In the genomic region with DNA sequence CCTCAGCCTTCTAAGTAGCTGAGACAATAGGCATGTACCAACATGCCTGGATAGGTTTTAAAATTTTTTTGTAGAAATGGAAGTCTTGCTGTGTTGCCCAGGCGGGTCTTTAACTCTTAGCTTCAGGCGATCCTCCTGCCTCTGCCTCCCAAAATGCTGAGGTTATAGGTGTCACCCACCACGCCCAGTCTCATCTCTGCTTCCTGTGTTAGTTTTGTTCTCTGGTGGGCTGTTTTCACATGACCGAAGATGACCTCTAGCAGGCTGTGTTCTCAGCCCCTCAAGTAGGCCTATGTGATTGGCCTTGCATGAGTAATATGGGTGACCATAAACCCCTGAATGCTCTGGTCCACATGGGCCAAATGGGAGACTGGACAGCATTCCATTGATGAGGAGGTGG, we compare ENCODE assay signal across 1 cellular context.
TF ChIP-seq lines count a peak whose summit lies in the region.

No MANE protein-coding gene starts in this region.

TF ChIP-seq in GM23338, 12 proteins besides CTCF, POLR2A, EP300 and RAD21 (continued from another document):
- TF ChIP-seq, protein P1, sequence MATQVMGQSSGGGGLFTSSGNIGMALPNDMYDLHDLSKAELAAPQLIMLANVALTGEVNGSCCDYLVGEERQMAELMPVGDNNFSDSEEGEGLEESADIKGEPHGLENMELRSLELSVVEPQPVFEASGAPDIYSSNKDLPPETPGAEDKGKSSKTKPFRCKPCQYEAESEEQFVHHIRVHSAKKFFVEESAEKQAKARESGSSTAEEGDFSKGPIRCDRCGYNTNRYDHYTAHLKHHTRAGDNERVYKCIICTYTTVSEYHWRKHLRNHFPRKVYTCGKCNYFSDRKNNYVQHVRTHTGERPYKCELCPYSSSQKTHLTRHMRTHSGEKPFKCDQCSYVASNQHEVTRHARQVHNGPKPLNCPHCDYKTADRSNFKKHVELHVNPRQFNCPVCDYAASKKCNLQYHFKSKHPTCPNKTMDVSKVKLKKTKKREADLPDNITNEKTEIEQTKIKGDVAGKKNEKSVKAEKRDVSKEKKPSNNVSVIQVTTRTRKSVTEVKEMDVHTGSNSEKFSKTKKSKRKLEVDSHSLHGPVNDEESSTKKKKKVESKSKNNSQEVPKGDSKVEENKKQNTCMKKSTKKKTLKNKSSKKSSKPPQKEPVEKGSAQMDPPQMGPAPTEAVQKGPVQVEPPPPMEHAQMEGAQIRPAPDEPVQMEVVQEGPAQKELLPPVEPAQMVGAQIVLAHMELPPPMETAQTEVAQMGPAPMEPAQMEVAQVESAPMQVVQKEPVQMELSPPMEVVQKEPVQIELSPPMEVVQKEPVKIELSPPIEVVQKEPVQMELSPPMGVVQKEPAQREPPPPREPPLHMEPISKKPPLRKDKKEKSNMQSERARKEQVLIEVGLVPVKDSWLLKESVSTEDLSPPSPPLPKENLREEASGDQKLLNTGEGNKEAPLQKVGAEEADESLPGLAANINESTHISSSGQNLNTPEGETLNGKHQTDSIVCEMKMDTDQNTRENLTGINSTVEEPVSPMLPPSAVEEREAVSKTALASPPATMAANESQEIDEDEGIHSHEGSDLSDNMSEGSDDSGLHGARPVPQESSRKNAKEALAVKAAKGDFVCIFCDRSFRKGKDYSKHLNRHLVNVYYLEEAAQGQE (IDR thresholded peaks at IDR 0.05; ENCODE audit: unreplicated experiment), result no peak
- TF ChIP-seq ZNF114 (CRISPR knock-in tag; IDR thresholded peaks at IDR 0.05), result no peak
- TF ChIP-seq JUNB (IDR thresholded peaks at IDR 0.05; ENCODE audit: unreplicated experiment), result no peak
- TF ChIP-seq, protein P2, sequence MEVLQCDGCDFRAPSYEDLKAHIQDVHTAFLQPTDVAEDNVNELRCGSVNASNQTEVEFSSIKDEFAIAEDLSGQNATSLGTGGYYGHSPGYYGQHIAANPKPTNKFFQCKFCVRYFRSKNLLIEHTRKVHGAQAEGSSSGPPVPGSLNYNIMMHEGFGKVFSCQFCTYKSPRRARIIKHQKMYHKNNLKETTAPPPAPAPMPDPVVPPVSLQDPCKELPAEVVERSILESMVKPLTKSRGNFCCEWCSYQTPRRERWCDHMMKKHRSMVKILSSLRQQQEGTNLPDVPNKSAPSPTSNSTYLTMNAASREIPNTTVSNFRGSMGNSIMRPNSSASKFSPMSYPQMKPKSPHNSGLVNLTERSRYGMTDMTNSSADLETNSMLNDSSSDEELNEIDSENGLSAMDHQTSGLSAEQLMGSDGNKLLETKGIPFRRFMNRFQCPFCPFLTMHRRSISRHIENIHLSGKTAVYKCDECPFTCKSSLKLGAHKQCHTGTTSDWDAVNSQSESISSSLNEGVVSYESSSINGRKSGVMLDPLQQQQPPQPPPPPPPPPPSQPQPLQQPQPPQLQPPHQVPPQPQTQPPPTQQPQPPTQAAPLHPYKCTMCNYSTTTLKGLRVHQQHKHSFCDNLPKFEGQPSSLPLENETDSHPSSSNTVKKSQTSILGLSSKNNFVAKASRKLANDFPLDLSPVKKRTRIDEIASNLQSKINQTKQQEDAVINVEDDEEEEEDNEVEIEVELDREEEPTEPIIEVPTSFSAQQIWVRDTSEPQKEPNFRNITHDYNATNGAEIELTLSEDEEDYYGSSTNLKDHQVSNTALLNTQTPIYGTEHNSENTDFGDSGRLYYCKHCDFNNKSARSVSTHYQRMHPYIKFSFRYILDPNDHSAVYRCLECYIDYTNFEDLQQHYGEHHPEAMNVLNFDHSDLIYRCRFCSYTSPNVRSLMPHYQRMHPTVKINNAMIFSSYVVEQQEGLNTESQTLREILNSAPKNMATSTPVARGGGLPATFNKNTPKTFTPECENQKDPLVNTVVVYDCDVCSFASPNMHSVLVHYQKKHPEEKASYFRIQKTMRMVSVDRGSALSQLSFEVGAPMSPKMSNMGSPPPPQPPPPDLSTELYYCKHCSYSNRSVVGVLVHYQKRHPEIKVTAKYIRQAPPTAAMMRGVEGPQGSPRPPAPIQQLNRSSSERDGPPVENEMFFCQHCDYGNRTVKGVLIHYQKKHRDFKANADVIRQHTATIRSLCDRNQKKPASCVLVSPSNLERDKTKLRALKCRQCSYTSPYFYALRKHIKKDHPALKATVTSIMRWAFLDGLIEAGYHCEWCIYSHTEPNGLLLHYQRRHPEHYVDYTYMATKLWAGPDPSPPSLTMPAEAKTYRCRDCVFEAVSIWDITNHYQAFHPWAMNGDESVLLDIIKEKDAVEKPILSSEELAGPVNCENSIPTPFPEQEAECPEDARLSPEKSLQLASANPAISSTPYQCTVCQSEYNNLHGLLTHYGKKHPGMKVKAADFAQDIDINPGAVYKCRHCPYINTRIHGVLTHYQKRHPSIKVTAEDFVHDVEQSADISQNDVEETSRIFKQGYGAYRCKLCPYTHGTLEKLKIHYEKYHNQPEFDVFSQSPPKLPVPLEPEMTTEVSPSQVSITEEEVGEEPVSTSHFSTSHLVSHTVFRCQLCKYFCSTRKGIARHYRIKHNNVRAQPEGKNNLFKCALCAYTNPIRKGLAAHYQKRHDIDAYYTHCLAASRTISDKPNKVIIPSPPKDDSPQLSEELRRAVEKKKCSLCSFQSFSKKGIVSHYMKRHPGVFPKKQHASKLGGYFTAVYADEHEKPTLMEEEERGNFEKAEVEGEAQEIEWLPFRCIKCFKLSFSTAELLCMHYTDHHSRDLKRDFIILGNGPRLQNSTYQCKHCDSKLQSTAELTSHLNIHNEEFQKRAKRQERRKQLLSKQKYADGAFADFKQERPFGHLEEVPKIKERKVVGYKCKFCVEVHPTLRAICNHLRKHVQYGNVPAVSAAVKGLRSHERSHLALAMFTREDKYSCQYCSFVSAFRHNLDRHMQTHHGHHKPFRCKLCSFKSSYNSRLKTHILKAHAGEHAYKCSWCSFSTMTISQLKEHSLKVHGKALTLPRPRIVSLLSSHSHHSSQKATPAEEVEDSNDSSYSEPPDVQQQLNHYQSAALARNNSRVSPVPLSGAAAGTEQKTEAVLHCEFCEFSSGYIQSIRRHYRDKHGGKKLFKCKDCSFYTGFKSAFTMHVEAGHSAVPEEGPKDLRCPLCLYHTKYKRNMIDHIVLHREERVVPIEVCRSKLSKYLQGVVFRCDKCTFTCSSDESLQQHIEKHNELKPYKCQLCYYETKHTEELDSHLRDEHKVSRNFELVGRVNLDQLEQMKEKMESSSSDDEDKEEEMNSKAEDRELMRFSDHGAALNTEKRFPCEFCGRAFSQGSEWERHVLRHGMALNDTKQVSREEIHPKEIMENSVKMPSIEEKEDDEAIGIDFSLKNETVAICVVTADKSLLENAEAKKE (CRISPR knock-in tag; IDR thresholded peaks at IDR 0.05), result no peak
- TF ChIP-seq EZH2phosphoT487 (IDR thresholded peaks at IDR 0.05; ENCODE audit: unreplicated experiment), result no peak
- TF ChIP-seq POLR2AphosphoS5 (IDR thresholded peaks at IDR 0.05; ENCODE audit: low read depth), result no peak
- TF ChIP-seq EZH2 (IDR thresholded peaks at IDR 0.05; ENCODE audit: low read depth, unreplicated experiment), result no peak
- no peak for TF ChIP-seq NANOG (IDR thresholded peaks at IDR 0.05; ENCODE audit: borderline replicate concordance)
- TF ChIP-seq ZNF331 (CRISPR knock-in tag; IDR thresholded peaks at IDR 0.05; ENCODE audit: low read depth), result no peak
